Comparison of ENCODE assay signal across 15 cellular contexts in genomic region chr1:15148475-15148874, GRCh38. TPM values are rescaled to one million over a fixed set of nuclear protein-coding genes. Genes with fewer than 3 reads are reported as not detected.
DNase-seq lines count a peak whose midpoint lies in the region; ATAC-seq and TF ChIP-seq lines count a peak whose summit lies in the region.
"Had no signal": no experiment of that assay in that cellular context is flagged by ENCODE, and none has a peak within 500 bp of the region (broad histone marks: within the 10 kb centered on the region; RNA-seq: fewer than 3 reads in every experiment).

No MANE protein-coding gene starts in this region.

- H3K4me1 ChIP-seq in PC-3 (ENCODE audit: insufficient read depth, low read length), result peaks cover 21% of the 10 kb centered on the region
- peaks cover 76% of the 10 kb centered on the region for H3K4me1 ChIP-seq in body of pancreas
- H3K4me1 ChIP-seq: HAP-1 had no signal

- DNase-seq in PC-3 (peak; percentile 59), body of pancreas (no peak), type B pancreatic cell (ENCODE audit: extremely low spot score, unreplicated experiment) (no peak), SHP77 (lab: John Stamatoyannopoulos, UW) (no peak), D341Med (ENCODE audit: low spot score) (no peak)
- DNase-seq: ACHN; BE2C; CD4-positive, CD25-positive, alpha-beta regulatory T cell; CD8-positive, alpha-beta memory T cell; COR-L47; GM23248 had no signal

- POLR2A ChIA-PET in PC-3 (lab: Charles Lee; ENCODE audit: unreplicated experiment), result no interaction called here

- H3K27me3 ChIP-seq in PC-3 (ENCODE audit: low read length), result no peaks in the 10 kb centered on the region
- H3K27me3 ChIP-seq in body of pancreas, result no peaks in the 10 kb centered on the region
- H3K27me3 ChIP-seq: BE2C had no signal

- H3K27ac ChIP-seq in PC-3 (ENCODE audit: low read length) (peak overlapping the region; percentile 17), body of pancreas (peak overlapping the region; percentile 29 to 76 (median 68))
- H3K27ac ChIP-seq: GM23248, HL-60 had no signal

- no peak for TF ChIP-seq POLR2A in body of pancreas (IDR thresholded peaks at IDR 0.05)

- no peaks in the 10 kb centered on the region for H3F3A ChIP-seq in PC-3 (ENCODE audit: low read length, unreplicated experiment)

- intact Hi-C loops in PC-3 (cut with micrococcal nuclease) (no loop called here), body of pancreas (cut with DNase I) (no loop called here)

- H3K9me3 ChIP-seq in PC-3 (ENCODE audit: low read length), result no peaks in the 10 kb centered on the region
- no peaks in the 10 kb centered on the region for H3K9me3 ChIP-seq in body of pancreas
- H3K9me3 ChIP-seq: BE2C, HAP-1 had no signal

- ATAC-seq in PC-3, result no peak
- no peak for ATAC-seq in body of pancreas
- ATAC-seq in esophagus mucosa, result peak; percentile 67
- ATAC-seq in HG03342 (IDR thresholded peaks at IDR 0.05; ENCODE audit: unreplicated experiment), result no peak

- H3K36me3 ChIP-seq in PC-3 (ENCODE audit: low read depth, low read length) (no peaks in the 10 kb centered on the region), body of pancreas (replicated peaks in 1 of 2; ENCODE audit: insufficient read depth in 1 of 2, low read depth in 2 of 2) (no peaks in the 10 kb centered on the region)
- H3K36me3 ChIP-seq: BE2C, HAP-1 had no signal

- H3K4me3 Mint-ChIP-seq in type B pancreatic cell, result no peak overlapping the region
- H3K4me3 Mint-ChIP-seq: CD4-positive, CD25-positive, alpha-beta regulatory T cell; CD8-positive, alpha-beta memory T cell had no signal

- peak overlapping the region; percentile 45 for H3K4me2 ChIP-seq in PC-3 (ENCODE audit: low read length)

- no peaks in the 10 kb centered on the region for H3K79me2 ChIP-seq in PC-3 (ENCODE audit: low read length)

- H3K9me2 ChIP-seq in PC-3 (replicated peaks; ENCODE audit: low read length), result no peaks in the 10 kb centered on the region

- no peaks in the 10 kb centered on the region for H4K20me1 ChIP-seq in PC-3 (ENCODE audit: low read length)

- H3K9me3 Mint-ChIP-seq in type B pancreatic cell, result peaks cover 5% of the 10 kb centered on the region

- no peaks in the 10 kb centered on the region for H3K36me3 Mint-ChIP-seq in type B pancreatic cell
- H3K36me3 Mint-ChIP-seq: CD4-positive, CD25-positive, alpha-beta regulatory T cell had no signal

- no peak overlapping the region for H3K9ac ChIP-seq in PC-3 (ENCODE audit: low read length)
- H3K9ac ChIP-seq: GM23248 had no signal

- H3K27me3 Mint-ChIP-seq in type B pancreatic cell, result peaks cover 4% of the 10 kb centered on the region

- H2AFZ ChIP-seq in PC-3 (ENCODE audit: low read length), result no peak overlapping the region
- H2AFZ ChIP-seq: GM23248 had no signal

- 71 to 80% methylated on average over 9 of the region's 9 CpGs for WGBS in body of pancreas, 2 donors

- H3K4me1 Mint-ChIP-seq in type B pancreatic cell (ENCODE audit: unreplicated experiment), result peaks cover 22% of the 10 kb centered on the region

- peak overlapping the region; percentile 61 for H3K27ac Mint-ChIP-seq in type B pancreatic cell
- H3K27ac Mint-ChIP-seq: CD4-positive, CD25-positive, alpha-beta regulatory T cell; CD8-positive, alpha-beta memory T cell had no signal

- CTCF ChIA-PET in PC-3 (lab: Charles Lee), result no interaction called here

- TF ChIP-seq CTCF in PC-3 (conservative IDR thresholded peaks at IDR 0.05; ENCODE audit: low read depth, low read length) (no peak), body of pancreas (IDR thresholded peaks at IDR 0.05) (no peak), type B pancreatic cell (conservative IDR thresholded peaks at IDR 0.05) (no peak)

- BruUV-seq in PC-3 (replicated peaks; lab: Mats Ljungman, UMichigan), result no TSS peak

- H3K4me3 ChIP-seq in PC-3 (ENCODE audit: low read length) (no peak overlapping the region), body of pancreas (no peak overlapping the region)
- H3K4me3 ChIP-seq: GM23248, HAP-1 had no signal

RNA-seq across cellular contexts. Expression of gene TMEM51, which starts 5.1 kb away (rescaled TPM):
- total RNA-seq in PC-3 (2014; rRNA removed), result 12.6 and 20.8 TPM in 2 replicates
- 10 to 100 TPM; 26.5 to 36.9 TPM for total RNA-seq in body of pancreas
- 22.5 TPM for total RNA-seq in esophagus mucosa
- total RNA-seq in type B pancreatic cell (ENCODE audit: low replicate concordance), result 12.5 and 28.8 TPM in 2 replicates
- total RNA-seq: CD4-positive, CD25-positive, alpha-beta regulatory T cell had no signal
